Comparison of ENCODE assay signal across 21 cellular contexts in genomic region chr3:14253022-14253761, GRCh38.
DNase-seq lines count a peak whose midpoint lies in the region; ATAC-seq, FAIRE-seq and TF ChIP-seq lines count a peak whose summit lies in the region.
"Had no signal": no experiment of that assay in that cellular context is flagged by ENCODE, and none has a peak within 500 bp of the region (broad histone marks: within the 10 kb centered on the region; RNA-seq: fewer than 3 reads in every experiment).

No MANE protein-coding gene starts in this region.

- no peak overlapping the region for H3K9ac ChIP-seq in astrocyte (ENCODE audit: low read length)
- H3K9ac ChIP-seq in smooth muscle cell (ENCODE audit: low read depth): no peak overlapping the region

- H3K4me3 ChIP-seq in astrocyte (ENCODE audit: insufficient read depth, low read depth, low read length): no peak overlapping the region
- no peak overlapping the region for H3K4me3 ChIP-seq in smooth muscle cell

- H3K9me3 ChIP-seq in astrocyte (ENCODE audit: insufficient read depth, low read depth, low read length): no peaks in the 10 kb centered on the region
- no peaks in the 10 kb centered on the region for H3K9me3 ChIP-seq in smooth muscle cell (replicated peaks; ENCODE audit: low read depth)

- WGBS in smooth muscle cell (ENCODE audit: low lambda C conversion rate): 68% methylated on average over 11 of the region's 11 CpGs

- H4K20me1 ChIP-seq in astrocyte (ENCODE audit: insufficient read depth, low read length) (no peaks in the 10 kb centered on the region), smooth muscle cell (ENCODE audit: low read depth) (no peaks in the 10 kb centered on the region)

- TF ChIP-seq CTCF in astrocyte (IDR thresholded peaks at IDR 0.05; ENCODE audit: insufficient read depth, low read depth, low read length) (no peak), smooth muscle cell (IDR thresholded peaks at IDR 0.05; ENCODE audit: borderline replicate concordance, insufficient read depth, poor library complexity, severe bottlenecking) (no peak)

- H3K4me1 Mint-ChIP-seq in astrocyte (ENCODE audit: low read depth, unreplicated experiment): peaks cover 22% of the 10 kb centered on the region
- H3K4me1 Mint-ChIP-seq: activated naive CD8-positive, alpha-beta T cell treated with anti-CD3 and anti-CD28 coated beads, Interleukin-2, amount 10 ng/mL, durations not matched to agents 7 days and 5 days; CD14-positive monocyte; immature natural killer cell; naive B cell; stimulated activated naive CD8-positive, alpha-beta T cell treated with anti-CD3 and anti-CD28 coated beads, Interleukin-15, amount 100 ng/mL, for 72 hours had no signal

- peaks cover 12% of the 10 kb centered on the region for H3K4me1 ChIP-seq in astrocyte (ENCODE audit: insufficient read depth, low read length)
- no peaks in the 10 kb centered on the region for H3K4me1 ChIP-seq in smooth muscle cell (ENCODE audit: low read depth)
- H3K4me1 ChIP-seq: foreskin keratinocyte had no signal

- peak overlapping the region; percentile 17 for H3K4me3 Mint-ChIP-seq in astrocyte (ENCODE audit: unreplicated experiment)
- H3K4me3 Mint-ChIP-seq: activated naive CD8-positive, alpha-beta T cell treated with anti-CD3 and anti-CD28 coated beads, Interleukin-2, amount 10 ng/mL, durations not matched to agents 7 days and 5 days; CD14-positive monocyte; immature natural killer cell; naive B cell; stimulated activated naive CD8-positive, alpha-beta T cell treated with anti-CD3 and anti-CD28 coated beads, Interleukin-15, amount 100 ng/mL, for 72 hours had no signal

- H3K27ac ChIP-seq in astrocyte (ENCODE audit: low read depth, low read length) (no peak overlapping the region), smooth muscle cell (ENCODE audit: low read depth) (peak overlapping the region; percentile 20)
- H3K27ac ChIP-seq: foreskin keratinocyte had no signal

- ATAC-seq in left lobe of liver: peak; percentile 91
- ATAC-seq: foreskin keratinocyte; right cardiac atrium; stimulated activated naive CD8-positive, alpha-beta T cell treated with anti-CD3 and anti-CD28 coated beads, Interleukin-15, amount 100 ng/mL, for 72 hours had no signal

- H3K27me3 Mint-ChIP-seq in astrocyte (ENCODE audit: low read depth, unreplicated experiment): peaks cover 6% of the 10 kb centered on the region
- H3K27me3 Mint-ChIP-seq: activated naive CD8-positive, alpha-beta T cell treated with anti-CD3 and anti-CD28 coated beads, Interleukin-2, amount 10 ng/mL, durations not matched to agents 7 days and 5 days; stimulated activated naive CD8-positive, alpha-beta T cell treated with anti-CD3 and anti-CD28 coated beads, Interleukin-15, amount 100 ng/mL, for 72 hours had no signal

- H3K4me2 ChIP-seq in astrocyte (ENCODE audit: low read length) (peak overlapping the region; percentile 7), smooth muscle cell (no peak overlapping the region)

- H3K36me3 ChIP-seq in astrocyte (ENCODE audit: insufficient read depth, low read length): no peaks in the 10 kb centered on the region
- no peaks in the 10 kb centered on the region for H3K36me3 ChIP-seq in smooth muscle cell (ENCODE audit: low read depth)

- H3K27ac Mint-ChIP-seq in astrocyte (ENCODE audit: unreplicated experiment): peak overlapping the region; percentile 20
- H3K27ac Mint-ChIP-seq: activated naive CD8-positive, alpha-beta T cell treated with anti-CD3 and anti-CD28 coated beads, Interleukin-2, amount 10 ng/mL, durations not matched to agents 7 days and 5 days; CD14-positive monocyte; naive B cell; stimulated activated naive CD8-positive, alpha-beta T cell treated with anti-CD3 and anti-CD28 coated beads, Interleukin-15, amount 100 ng/mL, for 72 hours had no signal

- no peak for FAIRE-seq in astrocyte (lab: Jason Lieb, UNC)
- FAIRE-seq: GM18507 had no signal

- DNase-seq in HCEC 1CT (peak; percentile 15), astrocyte (ENCODE audit: low read depth) (peak; percentile 80), left lobe of liver (ENCODE audit: low spot score) (peak; percentile 67), smooth muscle cell (lab: John Stamatoyannopoulos, UW; ENCODE audit: unreplicated experiment) (no peak), NCI-H526 (lab: John Stamatoyannopoulos, UW) (no peak), NCI-H345 treated with DMSO at 0.1 percent for 48 hours (lab: John Stamatoyannopoulos, UW; ENCODE audit: unreplicated experiment) (no peak), putamen (ENCODE audit: low spot score) (no peak), NK-92 (lab: John Stamatoyannopoulos, UW; ENCODE audit: unreplicated experiment) (no peak)
- DNase-seq: activated CD4-positive, alpha-beta T cell treated with anti-CD3 and anti-CD28 coated beads for 1 hour; activated naive CD8-positive, alpha-beta T cell treated with anti-CD3 and anti-CD28 coated beads, Interleukin-2, amount 10 ng/mL, durations not matched to agents 7 days and 5 days; activated T-cell treated with anti-CD3 and anti-CD28 coated beads for 4 hours; foreskin keratinocyte; immature natural killer cell; MM.1S; naive B cell; NCI-H2107; OCI-M1; right cardiac atrium; stimulated activated naive CD8-positive, alpha-beta T cell treated with anti-CD3 and anti-CD28 coated beads, Interleukin-15, amount 100 ng/mL, for 72 hours had no signal

- no peaks in the 10 kb centered on the region for H3F3A ChIP-seq in smooth muscle cell (ENCODE audit: low read depth)

- no peaks in the 10 kb centered on the region for H3K27me3 ChIP-seq in astrocyte (ENCODE audit: insufficient read depth, low read length)
- H3K27me3 ChIP-seq in smooth muscle cell (ENCODE audit: low read depth): no peaks in the 10 kb centered on the region

- H3K79me2 ChIP-seq in astrocyte (ENCODE audit: insufficient read depth, low read length): no peaks in the 10 kb centered on the region
- no peaks in the 10 kb centered on the region for H3K79me2 ChIP-seq in smooth muscle cell (ENCODE audit: low read depth)

- H2AFZ ChIP-seq in astrocyte (ENCODE audit: low read depth, low read length) (no peak overlapping the region), smooth muscle cell (ENCODE audit: low read depth) (no peak overlapping the region)

- H3K36me3 Mint-ChIP-seq in astrocyte (ENCODE audit: low read depth, unreplicated experiment): peaks cover 1% of the 10 kb centered on the region
- H3K36me3 Mint-ChIP-seq: activated naive CD8-positive, alpha-beta T cell treated with anti-CD3 and anti-CD28 coated beads, Interleukin-2, amount 10 ng/mL, durations not matched to agents 7 days and 5 days; CD14-positive monocyte; immature natural killer cell; naive B cell had no signal

- peaks cover 3% of the 10 kb centered on the region for H3K9me3 Mint-ChIP-seq in astrocyte (ENCODE audit: unreplicated experiment)
- H3K9me3 Mint-ChIP-seq: activated naive CD8-positive, alpha-beta T cell treated with anti-CD3 and anti-CD28 coated beads, Interleukin-2, amount 10 ng/mL, durations not matched to agents 7 days and 5 days; CD14-positive monocyte; naive B cell; stimulated activated naive CD8-positive, alpha-beta T cell treated with anti-CD3 and anti-CD28 coated beads, Interleukin-15, amount 100 ng/mL, for 72 hours had no signal

Comparison
In these comparisons a context has a peak if more than half of its experiments do, and no peak if none do; other contexts are left out.
1. DNase-seq: peak in HCEC 1CT (single experiment), astrocyte (single experiment) and left lobe of liver (single experiment); none in smooth muscle cell (single experiment), NCI-H526 (0 of 2), NCI-H345 treated with DMSO at 0.1 percent for 48 hours (single experiment), putamen (single experiment) and NK-92 (single experiment).